ENCODE assay signal across 2 cellular contexts in the genomic region with DNA sequence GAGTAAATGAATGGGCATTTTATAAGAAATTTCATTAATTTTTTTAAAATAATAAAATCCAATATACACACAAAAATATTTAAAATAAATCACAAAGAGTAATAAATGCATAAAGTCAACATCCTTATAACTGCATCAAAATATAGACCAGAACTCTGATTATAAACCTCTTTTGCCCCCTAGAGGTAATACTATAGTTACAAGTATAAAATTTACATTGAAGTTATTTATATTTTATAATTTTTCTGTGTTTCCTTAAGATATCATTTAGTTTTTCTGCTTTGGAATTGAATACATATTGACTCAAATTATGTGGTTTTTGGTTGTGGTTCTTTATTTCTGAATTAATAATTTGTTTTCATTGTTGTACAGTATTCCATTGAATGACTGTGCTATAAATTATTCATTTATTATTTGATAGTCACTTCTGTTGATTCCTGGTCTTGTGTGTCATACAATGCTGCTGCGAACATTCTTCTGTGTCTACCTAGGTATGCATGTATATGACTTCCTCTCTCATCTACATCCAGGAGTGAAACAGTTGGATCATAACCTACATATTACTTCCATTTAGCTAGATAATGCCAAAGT.
TF ChIP-seq lines count a peak whose summit lies in the region.

No MANE protein-coding gene starts in this region.

TF ChIP-seq in SK-N-SH, 30 proteins besides CTCF, POLR2A, EP300 and RAD21 (continued from another document):
- TF ChIP-seq, protein P1, sequence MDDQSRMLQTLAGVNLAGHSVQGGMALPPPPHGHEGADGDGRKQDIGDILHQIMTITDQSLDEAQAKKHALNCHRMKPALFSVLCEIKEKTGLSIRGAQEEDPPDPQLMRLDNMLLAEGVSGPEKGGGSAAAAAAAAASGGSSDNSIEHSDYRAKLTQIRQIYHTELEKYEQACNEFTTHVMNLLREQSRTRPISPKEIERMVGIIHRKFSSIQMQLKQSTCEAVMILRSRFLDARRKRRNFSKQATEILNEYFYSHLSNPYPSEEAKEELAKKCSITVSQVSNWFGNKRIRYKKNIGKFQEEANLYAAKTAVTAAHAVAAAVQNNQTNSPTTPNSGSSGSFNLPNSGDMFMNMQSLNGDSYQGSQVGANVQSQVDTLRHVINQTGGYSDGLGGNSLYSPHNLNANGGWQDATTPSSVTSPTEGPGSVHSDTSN (IDR thresholded peaks at IDR 0.05) = no peak
- no peak for TF ChIP-seq RFX5 (IDR thresholded peaks at IDR 0.05; ENCODE audit: low read length)
- TF ChIP-seq JUND (IDR thresholded peaks at IDR 0.05) = no peak
- TF ChIP-seq EZH2phosphoT487 (IDR thresholded peaks at IDR 0.05; ENCODE audit: borderline replicate concordance, low read depth) = no peak

TF ChIP-seq in SK-N-SH treated with all-trans-retinoic acid at 6 μM for 48 hours, 23 proteins besides CTCF, POLR2A, EP300 and RAD21 (continued from another document):
- no peak for TF ChIP-seq PATZ1 (CRISPR knock-in tag; IDR thresholded peaks at IDR 0.05; ENCODE audit: borderline replicate concordance)
- TF ChIP-seq ZFP30 (CRISPR knock-in tag; IDR thresholded peaks at IDR 0.05) = no peak
- TF ChIP-seq ARNTL (CRISPR knock-in tag; IDR thresholded peaks at IDR 0.05; ENCODE audit: borderline replicate concordance, low read depth) = no peak
- no peak for TF ChIP-seq TOX (CRISPR knock-in tag; IDR thresholded peaks at IDR 0.05; ENCODE audit: borderline replicate concordance)
- TF ChIP-seq, protein P2, sequence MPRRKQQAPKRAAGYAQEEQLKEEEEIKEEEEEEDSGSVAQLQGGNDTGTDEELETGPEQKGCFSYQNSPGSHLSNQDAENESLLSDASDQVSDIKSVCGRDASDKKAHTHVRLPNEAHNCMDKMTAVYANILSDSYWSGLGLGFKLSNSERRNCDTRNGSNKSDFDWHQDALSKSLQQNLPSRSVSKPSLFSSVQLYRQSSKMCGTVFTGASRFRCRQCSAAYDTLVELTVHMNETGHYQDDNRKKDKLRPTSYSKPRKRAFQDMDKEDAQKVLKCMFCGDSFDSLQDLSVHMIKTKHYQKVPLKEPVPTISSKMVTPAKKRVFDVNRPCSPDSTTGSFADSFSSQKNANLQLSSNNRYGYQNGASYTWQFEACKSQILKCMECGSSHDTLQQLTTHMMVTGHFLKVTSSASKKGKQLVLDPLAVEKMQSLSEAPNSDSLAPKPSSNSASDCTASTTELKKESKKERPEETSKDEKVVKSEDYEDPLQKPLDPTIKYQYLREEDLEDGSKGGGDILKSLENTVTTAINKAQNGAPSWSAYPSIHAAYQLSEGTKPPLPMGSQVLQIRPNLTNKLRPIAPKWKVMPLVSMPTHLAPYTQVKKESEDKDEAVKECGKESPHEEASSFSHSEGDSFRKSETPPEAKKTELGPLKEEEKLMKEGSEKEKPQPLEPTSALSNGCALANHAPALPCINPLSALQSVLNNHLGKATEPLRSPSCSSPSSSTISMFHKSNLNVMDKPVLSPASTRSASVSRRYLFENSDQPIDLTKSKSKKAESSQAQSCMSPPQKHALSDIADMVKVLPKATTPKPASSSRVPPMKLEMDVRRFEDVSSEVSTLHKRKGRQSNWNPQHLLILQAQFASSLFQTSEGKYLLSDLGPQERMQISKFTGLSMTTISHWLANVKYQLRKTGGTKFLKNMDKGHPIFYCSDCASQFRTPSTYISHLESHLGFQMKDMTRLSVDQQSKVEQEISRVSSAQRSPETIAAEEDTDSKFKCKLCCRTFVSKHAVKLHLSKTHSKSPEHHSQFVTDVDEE (CRISPR knock-in tag; IDR thresholded peaks at IDR 0.05) = no peak
- TF ChIP-seq POU6F1 (CRISPR knock-in tag; IDR thresholded peaks at IDR 0.05; ENCODE audit: borderline replicate concordance, low read depth) = no peak
